In the genomic region with DNA sequence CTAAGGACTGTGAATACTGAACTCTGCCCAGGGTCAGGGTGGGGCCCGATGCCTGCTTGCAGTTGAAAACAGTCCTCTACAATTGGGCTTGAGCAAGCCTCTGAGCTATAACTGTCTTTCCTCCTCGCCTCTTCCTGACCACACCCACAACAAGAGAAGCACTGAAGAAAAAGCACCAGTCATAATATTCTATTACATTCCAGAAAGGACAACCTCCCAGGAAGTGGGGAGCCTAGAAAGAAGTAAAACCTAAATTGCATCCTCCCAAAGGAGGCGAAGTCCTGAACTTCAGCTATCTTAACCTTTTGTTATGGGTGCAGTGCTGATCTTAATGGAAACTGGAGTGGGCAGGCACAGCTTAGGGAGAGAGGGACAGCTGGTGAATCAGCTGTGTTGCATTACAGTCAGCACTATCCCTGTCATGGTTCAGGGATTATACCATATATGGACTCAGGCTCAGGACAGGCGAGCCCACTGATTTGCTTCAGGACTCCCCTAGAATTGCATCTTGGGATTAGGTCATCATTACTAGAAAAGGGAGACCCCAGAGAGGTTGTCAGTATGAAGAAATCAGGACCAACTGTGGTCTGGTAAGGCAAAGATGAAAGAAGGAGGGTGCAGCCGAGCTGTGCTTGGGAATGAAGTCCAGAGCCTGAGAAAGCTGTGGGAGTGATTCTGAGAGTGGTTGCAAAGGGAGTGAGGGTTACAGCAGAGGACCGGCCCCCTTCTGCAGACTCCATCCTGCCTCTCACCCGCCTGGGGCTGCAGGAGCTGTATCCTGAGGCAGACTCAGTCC, we compare ENCODE assay signal across 8 cellular contexts. TPM values are rescaled to one million over a fixed set of nuclear protein-coding genes. Genes with fewer than 3 reads are reported as not detected.
DNase-seq lines count a peak whose midpoint lies in the region; ATAC-seq and TF ChIP-seq lines count a peak whose summit lies in the region.

No MANE protein-coding gene starts in this region.

- ATAC-seq in GM18498 (IDR thresholded peaks at IDR 0.05; ENCODE audit: unreplicated experiment) (peak; percentile 70), activated B cell treated with CpG ODN at 0.5 μM for 24 hours (ENCODE audit: low read depth) (peak; percentile 21)

- peak overlapping the region; percentile 63 for H2AFZ ChIP-seq in GM23248
- H2AFZ ChIP-seq in KMS-11 (ENCODE audit: low read depth): peak overlapping the region; percentile 4

- TF ChIP-seq CTCF in KMS-11 (conservative IDR thresholded peaks at IDR 0.05; ENCODE audit: low read depth, low read length) (no peak), activated B cell treated with CpG ODN at 0.5 μM for 24 hours (IDR thresholded peaks at IDR 0.05) (no peak), endothelial cell (IDR thresholded peaks at IDR 0.05; ENCODE audit: unreplicated experiment) (no peak)

- H3K27me3 Mint-ChIP-seq in activated B cell treated with CpG ODN at 0.5 μM for 24 hours: no peaks in the 10 kb centered on the region
- no peaks in the 10 kb centered on the region for H3K27me3 Mint-ChIP-seq in endothelial cell (ENCODE audit: unreplicated experiment)

- in situ Hi-C loops in GM23248 (cut with MboI): loop anchor here (10.0 kb wide), 1 partner anchor 180 kb away; no protein-coding TSS in a partner anchor

- POLR2A ChIA-PET in activated B cell treated with CpG ODN at 0.5 μM for 24 hours (lab: Charles Lee): interaction anchor here (0.8 kb wide), 1 partner anchor 21 kb away, joined by 3 read pairs; no protein-coding TSS in a partner anchor

- no peaks in the 10 kb centered on the region for H3K9me2 ChIP-seq in GM23248 (ENCODE audit: insufficient read depth)

- peak overlapping the region; percentile 73 for H3K9ac ChIP-seq in GM23248
- no peak overlapping the region for H3K9ac ChIP-seq in KMS-11
- H3K9ac ChIP-seq in iPS-20b (ENCODE audit: low read depth, low read length): peak overlapping the region; percentile 57; the same call in 1 of the 2 replicates
- peak overlapping the region; percentile 37 to 47 for H3K9ac ChIP-seq in stomach smooth muscle (ENCODE audit: low read length in 2 of 2)

- WGBS in GM23248 (ENCODE audit: low coverage in 1 of 2, low lambda C conversion rate in 2 of 2, missing lambda C conversion rate in 2 of 2), 2 experiments: 3 to 4% methylated on average over 7 of the region's 7 CpGs

- no peaks in the 10 kb centered on the region for H4K20me1 ChIP-seq in GM23248 (ENCODE audit: insufficient read depth)
- no peaks in the 10 kb centered on the region for H4K20me1 ChIP-seq in KMS-11 (ENCODE audit: insufficient read depth)

- H3K27ac Mint-ChIP-seq in activated B cell treated with CpG ODN at 0.5 μM for 24 hours (no peak overlapping the region), endothelial cell (ENCODE audit: unreplicated experiment) (no peak overlapping the region)

- H3F3A ChIP-seq in GM23248 (ENCODE audit: insufficient read depth): peaks cover 51% of the 10 kb centered on the region

- H3K27ac ChIP-seq in GM23248 (peak overlapping the region; percentile 96), KMS-11 (no peak overlapping the region), iPS-20b (ENCODE audit: low read length) (no peak overlapping the region), stomach smooth muscle (ENCODE audit: low read length) (peak overlapping the region; percentile 60)

- H3K4me1 ChIP-seq in GM23248 (ENCODE audit: insufficient read depth): peaks cover 56% of the 10 kb centered on the region
- H3K4me1 ChIP-seq in KMS-11 (ENCODE audit: low read depth, poor library complexity, severe bottlenecking): peaks cover 44% of the 10 kb centered on the region
- peaks cover 11% of the 10 kb centered on the region for H3K4me1 ChIP-seq in iPS-20b (ENCODE audit: insufficient read depth, low read length)
- peaks cover 17% of the 10 kb centered on the region for H3K4me1 ChIP-seq in stomach smooth muscle (ENCODE audit: control insufficient read depth, insufficient read depth, low read length)

- H3K36me3 Mint-ChIP-seq in activated B cell treated with CpG ODN at 0.5 μM for 24 hours (ENCODE audit: low read depth) (no peaks in the 10 kb centered on the region), endothelial cell (ENCODE audit: low read depth, unreplicated experiment) (no peaks in the 10 kb centered on the region)

- H3K27me3 ChIP-seq in GM23248 (replicated peaks; ENCODE audit: insufficient read depth) (no peaks in the 10 kb centered on the region), KMS-11 (ENCODE audit: insufficient read depth, low read depth) (no peaks in the 10 kb centered on the region), iPS-20b (ENCODE audit: insufficient read depth, low read length) (no peaks in the 10 kb centered on the region), stomach smooth muscle (ENCODE audit: control insufficient read depth in 1 of 2, insufficient read depth in 2 of 2, low read length in 2 of 2) (no peaks in the 10 kb centered on the region)

- peak overlapping the region; percentile 86 for H3K4me2 ChIP-seq in GM23248 (ENCODE audit: unreplicated experiment)
- peak overlapping the region; percentile 44 for H3K4me2 ChIP-seq in KMS-11

- H3K4me3 ChIP-seq in GM23248 (peak overlapping the region; percentile 60), KMS-11 (IDR thresholded peaks at IDR 0.05; ENCODE audit: insufficient read depth, low read depth, low read length) (no peak overlapping the region), iPS-20b (ENCODE audit: low read length) (no peak overlapping the region), stomach smooth muscle (ENCODE audit: low read length in 2 of 2) (peak overlapping the region in 1 of 2 donors; percentile 41)

- DNase-seq in GM23248 (peak; percentile 94), activated B cell treated with CpG ODN at 0.5 μM for 24 hours (no peak), NCI-H187 treated with DMSO at 0.1 percent for 48 hours (lab: John Stamatoyannopoulos, UW) (no peak), endothelial cell (ENCODE audit: low spot score) (no peak)

- CTCF ChIA-PET in activated B cell treated with CpG ODN at 0.5 μM for 24 hours (lab: Charles Lee): no interaction called here

- H3K4me3 Mint-ChIP-seq in activated B cell treated with CpG ODN at 0.5 μM for 24 hours (no peak overlapping the region), endothelial cell (ENCODE audit: unreplicated experiment) (no peak overlapping the region)

- H3K4me1 Mint-ChIP-seq in activated B cell treated with CpG ODN at 0.5 μM for 24 hours (peaks cover 20% of the 10 kb centered on the region), endothelial cell (ENCODE audit: unreplicated experiment) (peaks cover 22% of the 10 kb centered on the region)

- H3K36me3 ChIP-seq in GM23248 (ENCODE audit: low read depth) (no peaks in the 10 kb centered on the region), KMS-11 (ENCODE audit: insufficient read depth) (no peaks in the 10 kb centered on the region), iPS-20b (ENCODE audit: insufficient read depth, low read depth, low read length) (no peaks in the 10 kb centered on the region), stomach smooth muscle (ENCODE audit: control insufficient read depth in 2 of 2, insufficient read depth in 2 of 2, low read length in 2 of 2) (no peaks in the 10 kb centered on the region)

- H3K9me3 ChIP-seq in GM23248 (ENCODE audit: low read depth) (no peaks in the 10 kb centered on the region), iPS-20b (ENCODE audit: insufficient read depth, low read depth, low read length) (no peaks in the 10 kb centered on the region), stomach smooth muscle (ENCODE audit: control insufficient read depth in 2 of 2, low read length in 2 of 2) (no peaks in the 10 kb centered on the region)

- H3K79me2 ChIP-seq in GM23248 (ENCODE audit: insufficient read depth) (no peaks in the 10 kb centered on the region), KMS-11 (ENCODE audit: insufficient read depth, low read depth) (no peaks in the 10 kb centered on the region)

- H3K9me3 Mint-ChIP-seq in activated B cell treated with CpG ODN at 0.5 μM for 24 hours: no peaks in the 10 kb centered on the region
- H3K9me3 Mint-ChIP-seq in endothelial cell (ENCODE audit: unreplicated experiment): no peaks in the 10 kb centered on the region

- intact Hi-C loops in activated B cell treated with CpG ODN at 0.5 μM for 24 hours (cut with micrococcal nuclease): loop anchor here (5.0 kb wide), 1 partner anchor 67 kb away; no protein-coding TSS in a partner anchor

RNA-seq across cellular contexts. Expression of gene TRAM2, which starts 18.3 kb away (rescaled TPM):
- 174 and 182 TPM in 2 replicates for total RNA-seq in GM23248 (2014; rRNA removed; shearing (Covaris generic))
- 141 and 145 TPM in 2 replicates for polyA plus RNA-seq in GM23248 (2016; fragmentation: Nextera tagmentation; extraction: Ambion mirVana)
- 9.1 and 9.9 TPM in 2 replicates for total RNA-seq in activated B cell treated with CpG ODN at 0.5 μM for 24 hours
- total RNA-seq in endothelial cell (ENCODE audit: unreplicated experiment): 29.4 TPM

Comparison
In these comparisons a context has a peak if more than half of its experiments do, and no peak if none do; other contexts are left out.
1. H3K27ac ChIP-seq: peak in GM23248 (single experiment) and stomach smooth muscle (single experiment); none in KMS-11 (single experiment) and iPS-20b (single experiment).